9 cellular contexts compared by ENCODE assay signal in genomic region chr2:224983719-224984388, GRCh38. TPM values are rescaled to one million over a fixed set of nuclear protein-coding genes. Genes with fewer than 3 reads are reported as not detected.
DNase-seq lines count a peak whose midpoint lies in the region; ATAC-seq, FAIRE-seq and TF ChIP-seq lines count a peak whose summit lies in the region.
"Had no signal": no experiment of that assay in that cellular context is flagged by ENCODE, and none has a peak within 500 bp of the region (broad histone marks: within the 10 kb centered on the region; RNA-seq: fewer than 3 reads in every experiment).

No MANE protein-coding gene starts in this region.

- ATAC-seq in GM18505 (IDR thresholded peaks at IDR 0.05; ENCODE audit: unreplicated experiment), result no peak

- peak overlapping the region; percentile 30 for H3K27ac ChIP-seq in urinary bladder (ENCODE audit: low read depth)

- H3K9me3 Mint-ChIP-seq in activated naive CD4-positive, alpha-beta T cell treated with anti-CD3 and anti-CD28 coated beads, Interleukin-2, amount 50 U/mL, for 24 hours, result no peaks in the 10 kb centered on the region
- no peaks in the 10 kb centered on the region for H3K9me3 Mint-ChIP-seq in brain
- H3K9me3 Mint-ChIP-seq in mesothelial cell of epicardium, result no peaks in the 10 kb centered on the region

- TF ChIP-seq CTCF in brain (conservative IDR thresholded peaks at IDR 0.05), result no peak
- TF ChIP-seq CTCF in mesothelial cell of epicardium (IDR thresholded peaks at IDR 0.05; ENCODE audit: unreplicated experiment), result no peak

- WGBS in urinary bladder, result 20% methylated on average over 8 of the region's 8 CpGs

- no peaks in the 10 kb centered on the region for H3K36me3 ChIP-seq in urinary bladder (ENCODE audit: insufficient read depth)

- H3K4me3 ChIP-seq in urinary bladder (ENCODE audit: low read depth, low read length), result peak overlapping the region; percentile 19
- H3K4me3 ChIP-seq: lung had no signal

- peaks cover 90% of the 10 kb centered on the region for H3K4me1 Mint-ChIP-seq in activated naive CD4-positive, alpha-beta T cell treated with anti-CD3 and anti-CD28 coated beads, Interleukin-2, amount 50 U/mL, for 24 hours
- H3K4me1 Mint-ChIP-seq in brain (peaks cover 35% of the 10 kb centered on the region), mesothelial cell of epicardium (peaks cover 14% of the 10 kb centered on the region)

- peaks cover 16% of the 10 kb centered on the region for H3K36me3 Mint-ChIP-seq in activated naive CD4-positive, alpha-beta T cell treated with anti-CD3 and anti-CD28 coated beads, Interleukin-2, amount 50 U/mL, for 24 hours
- H3K36me3 Mint-ChIP-seq in brain (no peaks in the 10 kb centered on the region), mesothelial cell of epicardium (no peaks in the 10 kb centered on the region)

- no peak for TF ChIP-seq POLR2A in GM18505 (IDR thresholded peaks at IDR 0.05; ENCODE audit: borderline replicate concordance, extremely low read depth, insufficient read depth, insufficient read length)

- H3K27me3 Mint-ChIP-seq in activated naive CD4-positive, alpha-beta T cell treated with anti-CD3 and anti-CD28 coated beads, Interleukin-2, amount 50 U/mL, for 24 hours, result no peaks in the 10 kb centered on the region
- H3K27me3 Mint-ChIP-seq in brain, result no peaks in the 10 kb centered on the region
- H3K27me3 Mint-ChIP-seq in mesothelial cell of epicardium (ENCODE audit: low read depth), result peaks cover 13% of the 10 kb centered on the region

- DNase-seq in activated naive CD4-positive, alpha-beta T cell (lab: John Stamatoyannopoulos, UW), result no peak
- DNase-seq in mesothelial cell of epicardium (ENCODE audit: low spot score in 2 of 2, unreplicated experiment in 2 of 2) (no peak), GM19239 (ENCODE audit: insufficient read length, low spot score) (no peak), iPS-NIHi11 (ENCODE audit: low spot score) (no peak)

- no peak for FAIRE-seq in GM19239 (lab: Jason Lieb, UNC)

- H3K4me1 ChIP-seq in urinary bladder (ENCODE audit: insufficient read depth), result no peaks in the 10 kb centered on the region

- H3K27ac Mint-ChIP-seq in activated naive CD4-positive, alpha-beta T cell treated with anti-CD3 and anti-CD28 coated beads, Interleukin-2, amount 50 U/mL, for 24 hours, result peak overlapping the region; percentile 98
- H3K27ac Mint-ChIP-seq in brain (peak overlapping the region; percentile 32 to 95 (median 93)), mesothelial cell of epicardium (peak overlapping the region; percentile 75)

- peak overlapping the region; percentile 75 for H3K4me3 Mint-ChIP-seq in activated naive CD4-positive, alpha-beta T cell treated with anti-CD3 and anti-CD28 coated beads, Interleukin-2, amount 50 U/mL, for 24 hours
- peak overlapping the region; percentile 10 to 86 (median 75) for H3K4me3 Mint-ChIP-seq in brain
- H3K4me3 Mint-ChIP-seq in mesothelial cell of epicardium, result no peak overlapping the region

RNA-seq across cellular contexts. Expression of gene DOCK10, which starts 58.4 kb away (rescaled TPM):
- 10.0 TPM for polyA plus RNA-seq in brain (ENCODE audit: insufficient read depth, low read depth, low replicate concordance)
- total RNA-seq in mesothelial cell of epicardium, result 2.2 to 3.3 TPM (median 2.4 TPM) in 3 replicates
- total RNA-seq in urinary bladder, result 41.2 TPM
- 3.8 TPM for polyA plus RNA-seq in urinary bladder
